21 cellular contexts compared by ENCODE assay signal in genomic region chr1:224640587-224640986, GRCh38.
"Had no signal": no experiment of that assay in that cellular context is flagged by ENCODE, and none has a peak within 500 bp of the region (broad histone marks: within the 10 kb centered on the region; RNA-seq: fewer than 3 reads in every experiment).

No MANE protein-coding gene starts in this region.

- H3K4me3 Mint-ChIP-seq: activated CD4-positive, alpha-beta memory T cell treated with anti-CD3 and anti-CD28 coated beads, Interleukin-2, amount 10 ng/mL, durations not matched to agents 7 days and 5 days; activated CD8-positive, alpha-beta memory T cell treated with anti-CD3 and anti-CD28 coated beads, Interleukin-2, amount 10 ng/mL, durations not matched to agents 7 days and 5 days; activated naive CD8-positive, alpha-beta T cell treated with anti-CD3 and anti-CD28 coated beads, Interleukin-2, amount 10 ng/mL, durations not matched to agents 7 days and 5 days; nephron progenitor cell had no signal

- ATAC-seq: activated CD8-positive, alpha-beta memory T cell treated with anti-CD3 and anti-CD28 coated beads, Interleukin-2, amount 10 ng/mL, durations not matched to agents 7 days and 5 days; lower lobe of right lung; upper lobe of right lung had no signal

- H3K4me3 ChIP-seq: body of pancreas, lower lobe of right lung, prostate gland, skin epidermis, testis, upper lobe of right lung had no signal

- H3K9me3 Mint-ChIP-seq: activated CD4-positive, alpha-beta memory T cell treated with anti-CD3 and anti-CD28 coated beads, Interleukin-2, amount 10 ng/mL, durations not matched to agents 7 days and 5 days; activated naive CD8-positive, alpha-beta T cell treated with anti-CD3 and anti-CD28 coated beads, Interleukin-2, amount 10 ng/mL, durations not matched to agents 7 days and 5 days; activated T-helper 2 cell treated with anti-CD3 and anti-CD28 coated beads, Interferon-gamma antibody, Interleukin-2, Interleukin-4, amounts not matched to agents 10 μg/mL and 5 μg/mL and 100 μg/mL, durations not matched to agents 14 hours and 24 hours and 36 hours; nephron progenitor cell had no signal

- DNase-seq: activated CD4-positive, alpha-beta memory T cell treated with anti-CD3 and anti-CD28 coated beads, Interleukin-2, amount 10 ng/mL, durations not matched to agents 7 days and 5 days; activated CD4-positive, alpha-beta T cell treated with anti-CD3 and anti-CD28 coated beads for 48 hours; activated CD4-positive, CD25-positive, alpha-beta regulatory T cell; activated CD8-positive, alpha-beta memory T cell treated with anti-CD3 and anti-CD28 coated beads, Interleukin-2, amount 10 ng/mL, durations not matched to agents 7 days and 5 days; activated naive CD4-positive, alpha-beta T cell treated with Interleukin-2 at 50 U/mL for 16 hours; activated naive CD8-positive, alpha-beta T cell treated with anti-CD3 and anti-CD28 coated beads, Interleukin-2, amount 10 ng/mL, durations not matched to agents 7 days and 5 days; amygdala; caudate nucleus; foreskin keratinocyte; hippocampal formation; lower lobe of right lung; midbrain; nephron progenitor cell; occipital lobe; right cardiac atrium; testis; upper lobe of right lung had no signal

- H3K4me1 ChIP-seq: foreskin keratinocyte, lower lobe of right lung, prostate gland, testis, upper lobe of right lung had no signal

- H3K9me3 ChIP-seq: body of pancreas, lower lobe of right lung, prostate gland, testis, upper lobe of right lung had no signal

- H3K27ac Mint-ChIP-seq: activated CD4-positive, alpha-beta memory T cell treated with anti-CD3 and anti-CD28 coated beads, Interleukin-2, amount 10 ng/mL, durations not matched to agents 7 days and 5 days; activated CD8-positive, alpha-beta memory T cell treated with anti-CD3 and anti-CD28 coated beads, Interleukin-2, amount 10 ng/mL, durations not matched to agents 7 days and 5 days; activated naive CD8-positive, alpha-beta T cell treated with anti-CD3 and anti-CD28 coated beads, Interleukin-2, amount 10 ng/mL, durations not matched to agents 7 days and 5 days; activated T-helper 2 cell treated with anti-CD3 and anti-CD28 coated beads, Interferon-gamma antibody, Interleukin-2, Interleukin-4, amounts not matched to agents 10 μg/mL and 5 μg/mL and 100 μg/mL, durations not matched to agents 14 hours and 24 hours and 36 hours had no signal

- H3K36me3 ChIP-seq: lower lobe of right lung, prostate gland, upper lobe of right lung had no signal

- H3K36me3 Mint-ChIP-seq: activated CD8-positive, alpha-beta memory T cell treated with anti-CD3 and anti-CD28 coated beads, Interleukin-2, amount 10 ng/mL, durations not matched to agents 7 days and 5 days; activated naive CD8-positive, alpha-beta T cell treated with anti-CD3 and anti-CD28 coated beads, Interleukin-2, amount 10 ng/mL, durations not matched to agents 7 days and 5 days had no signal

- H3K27ac ChIP-seq: foreskin keratinocyte, lower lobe of right lung, prostate gland, skin epidermis, testis, upper lobe of right lung had no signal

- H3K27me3 ChIP-seq: body of pancreas, testis, upper lobe of right lung had no signal
